ENCODE assay signal across 10 cellular contexts in genomic region chrX:72029473-72030411, GRCh38.
DNase-seq lines count a peak whose midpoint lies in the region; ATAC-seq and TF ChIP-seq lines count a peak whose summit lies in the region.
"Had no signal": no experiment of that assay in that cellular context is flagged by ENCODE, and none has a peak within 500 bp of the region (broad histone marks: within the 10 kb centered on the region; RNA-seq: fewer than 3 reads in every experiment).

No MANE protein-coding gene starts in this region.

- H3K27ac ChIP-seq in SJCRH30 (peak overlapping the region; percentile 56), foreskin keratinocyte (no peak overlapping the region), sigmoid colon (peak overlapping the region; percentile 68 to 78 (median 73)), spleen (no peak overlapping the region)

- H3K27ac Mint-ChIP-seq in glutamatergic neuron (ENCODE audit: unreplicated experiment) = no peak overlapping the region

- ATAC-seq in foreskin keratinocyte (peak; percentile 83), GM18858 (IDR thresholded peaks at IDR 0.05; ENCODE audit: unreplicated experiment) (no peak)
- ATAC-seq: activated CD4-positive, CD25-positive, alpha-beta regulatory T cell treated with anti-CD3 and anti-CD28 coated beads, Interleukin-2, amount 50 U/mL, for 24 hours had no signal

- no peaks in the 10 kb centered on the region for H3K9me3 Mint-ChIP-seq in glutamatergic neuron (ENCODE audit: unreplicated experiment)

- H3K36me3 ChIP-seq in SJCRH30 (no peaks in the 10 kb centered on the region), sigmoid colon (no peaks in the 10 kb centered on the region), spleen (no peaks in the 10 kb centered on the region)

- TF ChIP-seq POLR2A in sigmoid colon (IDR thresholded peaks at IDR 0.05) (no peak), spleen (IDR thresholded peaks at IDR 0.05) (no peak)

- peaks cover 8% of the 10 kb centered on the region for H3K4me1 Mint-ChIP-seq in glutamatergic neuron (ENCODE audit: low read depth, unreplicated experiment)

- intact Hi-C loops in sigmoid colon (cut with DNase I) (no loop called here), spleen (cut with DNase I; ENCODE audit: low total_unique reads) (no loop called here)

- DNase-seq in GM03348 (ENCODE audit: low spot score) = peak; percentile 69
- peak; percentile 80 to 84 for DNase-seq in SJCRH30
- peak; percentile 53 to 76 for DNase-seq in foreskin keratinocyte
- peak; percentile 67 for DNase-seq in sigmoid colon
- DNase-seq in glutamatergic neuron = no peak
- DNase-seq in spleen = no peak
- no peak for DNase-seq in foreskin melanocyte
- DNase-seq: NCI-H1436 had no signal

- H3K36me3 Mint-ChIP-seq in glutamatergic neuron (ENCODE audit: unreplicated experiment) = no peaks in the 10 kb centered on the region

- no peaks in the 10 kb centered on the region for H3K27me3 Mint-ChIP-seq in glutamatergic neuron (ENCODE audit: unreplicated experiment)

- H3K4me3 ChIP-seq in SJCRH30 = no peak overlapping the region
- no peak overlapping the region for H3K4me3 ChIP-seq in sigmoid colon
- no peak overlapping the region for H3K4me3 ChIP-seq in spleen

- peaks cover 22% of the 10 kb centered on the region for H3K4me1 ChIP-seq in SJCRH30
- H3K4me1 ChIP-seq in foreskin keratinocyte = peaks cover 4% of the 10 kb centered on the region
- H3K4me1 ChIP-seq in sigmoid colon = peaks cover 0 to 39% (median 22%) of the 10 kb centered on the region in 4 donors
- H3K4me1 ChIP-seq in spleen = no peaks in the 10 kb centered on the region

- no peak overlapping the region for H3K4me3 Mint-ChIP-seq in glutamatergic neuron (ENCODE audit: unreplicated experiment)

- WGBS in sigmoid colon, 2 donors = 34 to 58% methylated on average over 7 of the region's 7 CpGs
- 58 to 85% (median 81%) methylated on average over 6 to 7 of the region's 7 CpGs for WGBS in spleen, 5 donors

- no peak for TF ChIP-seq CTCF in foreskin keratinocyte (conservative IDR thresholded peaks at IDR 0.05)
- no peak for TF ChIP-seq CTCF in sigmoid colon (IDR thresholded peaks at IDR 0.05)
- TF ChIP-seq CTCF in glutamatergic neuron (IDR thresholded peaks at IDR 0.05; ENCODE audit: partially characterized antibody, unreplicated experiment) = no peak
- TF ChIP-seq CTCF in spleen (IDR thresholded peaks at IDR 0.05 in 8 of 11, conservative IDR thresholded peaks at IDR 0.05 in 3 of 11) = no peak

- TF ChIP-seq EP300 in sigmoid colon (IDR thresholded peaks at IDR 0.05) = no peak

- H3K9me3 ChIP-seq in SJCRH30 (replicated peaks) (no peaks in the 10 kb centered on the region), sigmoid colon (no peaks in the 10 kb centered on the region), spleen (peaks cover 0 to 8% (median 0%) of the 10 kb centered on the region in 8 donors)

- H3K27me3 ChIP-seq in SJCRH30 (no peaks in the 10 kb centered on the region), foreskin keratinocyte (no peaks in the 10 kb centered on the region), sigmoid colon (peaks cover 0 to 3% (median 0%) of the 10 kb centered on the region in 3 donors), spleen (replicated peaks in 1 of 7) (peaks cover 0 to 14% (median 0%) of the 10 kb centered on the region in 7 donors)

Comparison
In these comparisons a context has a peak if more than half of its experiments do, and no peak if none do; other contexts are left out.
1. DNase-seq: peak in GM03348 (single experiment), SJCRH30 (2 of 2), foreskin keratinocyte (2 of 2) and sigmoid colon (single experiment); none in glutamatergic neuron (single experiment), spleen (single experiment) and foreskin melanocyte (single experiment).
2. H3K27ac ChIP-seq: peak in SJCRH30 (single experiment) and sigmoid colon (4 of 4); none in foreskin keratinocyte (single experiment) and spleen (0 of 8).